ENCODE assay signal across 9 cellular contexts in the genomic region with DNA sequence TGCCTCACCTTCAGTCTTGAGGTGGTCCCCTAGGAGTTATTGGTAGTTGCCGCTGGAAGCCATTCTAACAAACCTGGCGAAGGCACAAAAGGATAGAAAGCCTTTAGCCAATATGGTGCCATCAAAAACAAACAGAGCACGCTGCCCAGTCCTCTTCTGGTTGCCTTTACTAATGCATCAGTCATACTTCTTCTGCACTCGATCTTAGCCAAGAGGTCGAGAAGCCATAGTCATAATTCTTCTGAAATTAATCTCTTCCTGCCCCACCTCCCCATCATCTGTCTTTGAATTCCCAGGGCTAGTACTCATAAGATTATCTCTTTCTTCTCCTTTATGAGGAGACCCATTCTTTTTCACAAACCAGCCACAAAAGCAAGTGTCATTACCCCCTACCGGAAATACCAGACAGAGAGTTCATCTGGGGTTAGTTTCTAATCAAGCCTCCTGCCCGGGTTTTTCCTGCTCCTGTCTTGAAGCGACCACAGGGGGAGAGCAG. TPM values are rescaled to one million over a fixed set of nuclear protein-coding genes. Genes with fewer than 3 reads are reported as not detected.
A peak's percentile ranks its signal among the peaks of the same experiment; 100 is the strongest.
DNase-seq lines count a peak whose midpoint lies in the region; ATAC-seq, FAIRE-seq and TF ChIP-seq lines count a peak whose summit lies in the region.
"Had no signal": no experiment of that assay in that cellular context is flagged by ENCODE, and none has a peak within 500 bp of the region (broad histone marks: within the 10 kb centered on the region; RNA-seq: fewer than 3 reads in every experiment).

No MANE protein-coding gene starts in this region.

- FAIRE-seq in bronchial epithelial cell (lab: Jason Lieb, UNC) = no peak

- H3K27me3 Mint-ChIP-seq in nephron (ENCODE audit: low read depth) = no peaks in the 10 kb centered on the region
- peaks cover 10% of the 10 kb centered on the region for H3K27me3 Mint-ChIP-seq in T-helper 2 cell treated with Interferon-gamma antibody and Interleukin-4, amounts not matched to agents 5 μg/mL and 100 μg/mL, for 36 hours (ENCODE audit: low read depth)

- TF ChIP-seq CTCF in bronchial epithelial cell (IDR thresholded peaks at IDR 0.05; ENCODE audit: insufficient read depth, low read length, severe bottlenecking) (no peak), nephron (IDR thresholded peaks at IDR 0.05; ENCODE audit: unreplicated experiment in 3 of 3) (no peak), GM13976 (IDR thresholded peaks at IDR 0.05; ENCODE audit: borderline replicate concordance, control extremely low read depth, extremely low read depth, insufficient read depth, missing control alignments) (no peak)

- ATAC-seq in activated CD4-positive, CD25-positive, alpha-beta regulatory T cell treated with anti-CD3 and anti-CD28 coated beads, Interleukin-2, amount 50 U/mL, for 24 hours = no peak
- ATAC-seq in HG03439 (IDR thresholded peaks at IDR 0.05; ENCODE audit: unreplicated experiment) = no peak

- H3K9me3 Mint-ChIP-seq in nephron = peaks cover 4% of the 10 kb centered on the region
- no peaks in the 10 kb centered on the region for H3K9me3 Mint-ChIP-seq in T-helper 2 cell treated with Interferon-gamma antibody and Interleukin-4, amounts not matched to agents 5 μg/mL and 100 μg/mL, for 36 hours

- H3K27ac Mint-ChIP-seq in nephron = peak overlapping the region; percentile 78 to 98 (median 91)
- no peak overlapping the region for H3K27ac Mint-ChIP-seq in T-helper 2 cell treated with Interferon-gamma antibody and Interleukin-4, amounts not matched to agents 5 μg/mL and 100 μg/mL, for 36 hours

- peaks cover 31% of the 10 kb centered on the region for H3K4me1 Mint-ChIP-seq in nephron
- peaks cover 9% of the 10 kb centered on the region for H3K4me1 Mint-ChIP-seq in T-helper 2 cell treated with Interferon-gamma antibody and Interleukin-4, amounts not matched to agents 5 μg/mL and 100 μg/mL, for 36 hours (ENCODE audit: low read depth)

- DNase-seq in Caki2 (ENCODE audit: low read depth) (peak; percentile 39), M059J (ENCODE audit: low read depth) (peak; percentile 98), bronchial epithelial cell (ENCODE audit: low read depth) (peak; percentile 98), GM13976 (ENCODE audit: low spot score) (no peak)
- DNase-seq in T-helper 2 cell treated with Interferon-gamma antibody and Interleukin-4, amounts not matched to agents 5 μg/mL and 100 μg/mL, for 36 hours (ENCODE audit: low spot score) = no peak
- DNase-seq: head of caudate nucleus had no signal

- H3K27me3 ChIP-seq in bronchial epithelial cell (ENCODE audit: control insufficient read depth, insufficient read depth, low read length) = no peaks in the 10 kb centered on the region

- in situ Hi-C loops in Caki2 (cut with HindIII; ENCODE audit: low pct_unique_long_range_greater_than_20kb, low sequenced_read_pairs) (no loop called here), GM13976 (cut with MboI; ENCODE audit: low sequenced_read_pairs, unreplicated experiment) (no loop called here)

- no peaks in the 10 kb centered on the region for H3K36me3 ChIP-seq in bronchial epithelial cell (ENCODE audit: control insufficient read depth, insufficient read depth, low read length)

- no peak overlapping the region for H3K4me3 ChIP-seq in bronchial epithelial cell (ENCODE audit: low read depth, low read length)

- H3K4me3 Mint-ChIP-seq in nephron = peak overlapping the region in 1 of 3 experiments; percentile 1
- H3K4me3 Mint-ChIP-seq in T-helper 2 cell treated with Interferon-gamma antibody and Interleukin-4, amounts not matched to agents 5 μg/mL and 100 μg/mL, for 36 hours = no peak overlapping the region

- H3K36me3 Mint-ChIP-seq in nephron (ENCODE audit: low read depth) = no peaks in the 10 kb centered on the region
- no peaks in the 10 kb centered on the region for H3K36me3 Mint-ChIP-seq in T-helper 2 cell treated with Interferon-gamma antibody and Interleukin-4, amounts not matched to agents 5 μg/mL and 100 μg/mL, for 36 hours (ENCODE audit: low read depth)

RNA-seq across cellular contexts. Expression of a gene that starts 21.4 kb away (rescaled TPM):
- total RNA-seq in Caki2 (2014; rRNA removed; shearing (Covaris generic); ENCODE audit: low replicate concordance) = not detected in 2 replicates
- 0.25 and 0.81 TPM in 2 replicates for total RNA-seq in M059J (2014; rRNA removed; shearing (Covaris generic))
- total RNA-seq in bronchial epithelial cell = 239 and 322 TPM in 2 replicates

Comparison
In these comparisons a context has a peak if more than half of its experiments do, and no peak if none do; other contexts are left out.
1. DNase-seq: peak in Caki2 (single experiment), M059J (single experiment) and bronchial epithelial cell (single experiment); none in GM13976 (single experiment) and T-helper 2 cell treated with Interferon-gamma antibody and Interleukin-4, amounts not matched to agents 5 μg/mL and 100 μg/mL, for 36 hours (single experiment).
2. RNA of a gene that starts 21.4 kb away (total RNA-seq): 239 to 322 TPM in bronchial epithelial cell; 0.25 to 0.81 TPM in M059J and not detected in Caki2; every median in the first group is over 100 times any median in the second.